23 cellular contexts compared by ENCODE assay signal in the genomic region with DNA sequence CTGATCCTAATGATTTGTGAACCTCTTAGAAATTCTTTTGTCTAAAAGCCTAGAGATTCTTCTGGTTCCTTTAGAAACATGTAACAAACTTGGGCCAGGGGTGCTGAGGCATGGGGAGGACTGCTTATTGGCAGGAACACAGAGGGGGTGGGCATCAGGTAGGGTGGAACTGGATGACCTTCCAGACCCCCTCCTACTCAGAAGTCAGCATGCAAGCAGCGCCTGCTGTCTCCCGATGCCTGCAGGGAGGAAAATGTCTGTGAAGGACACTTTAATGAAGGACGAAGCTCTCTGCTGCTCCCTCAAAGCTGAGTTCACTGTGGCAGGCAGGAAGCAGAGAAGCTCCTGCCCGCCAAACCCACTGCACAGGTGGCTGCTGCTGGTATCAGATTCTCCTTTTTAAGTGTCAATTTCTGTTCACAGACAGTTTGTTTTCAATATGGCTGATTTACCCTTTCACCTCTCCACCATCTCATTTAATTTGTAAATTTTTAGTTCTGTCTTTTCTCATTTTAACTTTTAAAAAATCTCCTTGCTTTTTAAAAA. TPM values are rescaled to one million over a fixed set of nuclear protein-coding genes. Genes with fewer than 3 reads are reported as not detected.
A peak's percentile ranks its signal among the peaks of the same experiment; 100 is the strongest.
DNase-seq lines count a peak whose midpoint lies in the region; ATAC-seq and TF ChIP-seq lines count a peak whose summit lies in the region.
"Had no signal": no experiment of that assay in that cellular context is flagged by ENCODE, and none has a peak within 500 bp of the region (broad histone marks: within the 10 kb centered on the region; RNA-seq: fewer than 3 reads in every experiment).

No MANE protein-coding gene starts in this region.

- no peak overlapping the region for H3K4ac ChIP-seq in H9 (ENCODE audit: low read depth, low read length)

- peak overlapping the region; percentile 26 for H3K27ac Mint-ChIP-seq in activated CD4-positive, alpha-beta T cell treated with anti-CD3 and anti-CD28 coated beads for 36 hours
- H3K27ac Mint-ChIP-seq in CD8-positive, alpha-beta T cell, result peak overlapping the region; percentile 73
- peak overlapping the region; percentile 80 for H3K27ac Mint-ChIP-seq in T-cell
- H3K27ac Mint-ChIP-seq in neural progenitor cell, result no peak overlapping the region
- peak overlapping the region in 1 of 3 experiments; percentile 57; a peak in 1 of 7 replicates for H3K27ac Mint-ChIP-seq in H9
- H3K27ac Mint-ChIP-seq: dendritic cell treated with granulocyte-macrophage colony-stimulating factor and Interleukin-4, amounts not matched to agents 40 ng/mL and 50 ng/mL, for 4 days; HFFc6 had no signal

- H2BK120ac ChIP-seq in H9 (ENCODE audit: low read depth, low read length, poor library complexity, severe bottlenecking), result no peak overlapping the region

- no CpG with 5 or more reads among the region's 4 CpGs for WGBS in H9 (ENCODE audit: extremely low coverage, insufficient read length, low lambda C conversion rate)
- 75% methylated on average over 1 of the region's 4 CpGs for WGBS in SK-N-SH (ENCODE audit: low lambda C conversion rate)

- H3K4me2 ChIP-seq in neural progenitor cell (no peak overlapping the region), H9 (ENCODE audit: insufficient read depth, insufficient read length, low read length) (no peak overlapping the region), SK-N-SH (no peak overlapping the region)
- H3K4me2 ChIP-seq: A549 had no signal

- no peak overlapping the region for H4K91ac ChIP-seq in H9 (ENCODE audit: insufficient read length, low read depth, low read length)

- H4K5ac ChIP-seq in H9 (ENCODE audit: insufficient read length, low read depth, low read length), result no peak overlapping the region

- H3K9me2 ChIP-seq in SK-N-SH, result no peaks in the 10 kb centered on the region

- no peak overlapping the region for H2AK5ac ChIP-seq in H9 (ENCODE audit: insufficient read length, low read length)

- H3K4me1 ChIP-seq in CD8-positive, alpha-beta T cell (ENCODE audit: insufficient read depth, low read length), result no peaks in the 10 kb centered on the region
- H3K4me1 ChIP-seq in neural progenitor cell (no peaks in the 10 kb centered on the region), H9 (ENCODE audit: insufficient read depth, low read length) (no peaks in the 10 kb centered on the region), SK-N-SH (ENCODE audit: control insufficient read depth in 1 of 2, insufficient read depth in 2 of 2, low read depth in 1 of 2, low read length in 1 of 2) (no peaks in the 10 kb centered on the region)
- H3K4me1 ChIP-seq: A549, BE2C, lower lobe of right lung had no signal

- H2AFZ ChIP-seq in neural progenitor cell (replicated peaks) (no peak overlapping the region), H9 (ENCODE audit: low read length) (no peak overlapping the region), SK-N-SH (ENCODE audit: low read depth) (no peak overlapping the region)

- no peak overlapping the region for H3K23ac ChIP-seq in H9 (ENCODE audit: insufficient read length, low read depth, low read length)

- no peak overlapping the region for H3K4me3 ChIP-seq in CD8-positive, alpha-beta T cell (ENCODE audit: low read depth, low read length)
- H3K4me3 ChIP-seq in neural progenitor cell (no peak overlapping the region), SK-N-SH (ENCODE audit: low read depth in 2 of 2, low read length in 1 of 2) (no peak overlapping the region)
- H3K4me3 ChIP-seq: A549, lower lobe of right lung had no signal

- H2BK12ac ChIP-seq in H9 (ENCODE audit: insufficient read length, low read depth, low read length), result no peak overlapping the region

- peaks cover 4% of the 10 kb centered on the region for H3K9me3 Mint-ChIP-seq in activated CD4-positive, alpha-beta T cell treated with anti-CD3 and anti-CD28 coated beads for 36 hours (ENCODE audit: low read depth)
- peaks cover 5% of the 10 kb centered on the region for H3K9me3 Mint-ChIP-seq in CD8-positive, alpha-beta T cell
- H3K9me3 Mint-ChIP-seq in T-cell, result peaks cover 3 to 7% (median 3%) of the 10 kb centered on the region in 3 donors
- H3K9me3 Mint-ChIP-seq in neural progenitor cell, result peaks cover 7% of the 10 kb centered on the region
- H3K9me3 Mint-ChIP-seq in H9, result peaks cover 2 to 4% of the 10 kb centered on the region in 2 experiments

- no peaks in the 10 kb centered on the region for H3K9me3 ChIP-seq in CD8-positive, alpha-beta T cell (ENCODE audit: low read length)
- H3K9me3 ChIP-seq in neural progenitor cell (ENCODE audit: low read depth), result no peaks in the 10 kb centered on the region
- H3K9me3 ChIP-seq in H9 (ENCODE audit: control insufficient read depth, low read depth, low read length), result no peaks in the 10 kb centered on the region
- H3K9me3 ChIP-seq in SK-N-SH, result no peaks in the 10 kb centered on the region
- H3K9me3 ChIP-seq: A549, BE2C, lower lobe of right lung had no signal

- H3K27me3 Mint-ChIP-seq in activated CD4-positive, alpha-beta T cell treated with anti-CD3 and anti-CD28 coated beads for 36 hours, result no peaks in the 10 kb centered on the region
- H3K27me3 Mint-ChIP-seq in CD8-positive, alpha-beta T cell (ENCODE audit: low read depth), result no peaks in the 10 kb centered on the region
- H3K27me3 Mint-ChIP-seq in T-cell (no peaks in the 10 kb centered on the region), neural progenitor cell (ENCODE audit: insufficient read depth, low read depth) (peaks cover 6% of the 10 kb centered on the region), H9 (ENCODE audit: low read depth) (peaks cover 2% of the 10 kb centered on the region; the same call in 1 of the 2 replicates)
- H3K27me3 Mint-ChIP-seq: dendritic cell treated with granulocyte-macrophage colony-stimulating factor and Interleukin-4, amounts not matched to agents 40 ng/mL and 50 ng/mL, for 4 days had no signal

- H2BK20ac ChIP-seq in H9 (ENCODE audit: low read depth, low read length, poor library complexity, severe bottlenecking), result no peak overlapping the region

- H4K20me1 ChIP-seq in neural progenitor cell (ENCODE audit: low read depth) (no peaks in the 10 kb centered on the region), H9 (ENCODE audit: control insufficient read depth, insufficient read depth, insufficient read length) (no peaks in the 10 kb centered on the region), SK-N-SH (ENCODE audit: insufficient read depth) (no peaks in the 10 kb centered on the region)

- no peak overlapping the region for H3K14ac ChIP-seq in H9 (ENCODE audit: insufficient read depth, low read length)

- no peak overlapping the region for H3K56ac ChIP-seq in H9 (ENCODE audit: insufficient read length, low read depth, low read length)

- H3F3A ChIP-seq in neural progenitor cell (ENCODE audit: low read depth), result no peaks in the 10 kb centered on the region
- H3F3A ChIP-seq in SK-N-SH (replicated peaks; ENCODE audit: insufficient read depth), result no peaks in the 10 kb centered on the region

- no peaks in the 10 kb centered on the region for H3K23me2 ChIP-seq in H9 (ENCODE audit: insufficient read length, low read depth, low read length, poor library complexity, severe bottlenecking)

- no peak overlapping the region for H3K27ac ChIP-seq in CD8-positive, alpha-beta T cell (ENCODE audit: low read depth, low read length)
- H3K27ac ChIP-seq in neural progenitor cell, result no peak overlapping the region
- H3K27ac ChIP-seq in H9 (ENCODE audit: insufficient read length, low read depth, low read length), result no peak overlapping the region
- no peak overlapping the region for H3K27ac ChIP-seq in SK-N-SH (ENCODE audit: low read depth in 2 of 2, low read length in 1 of 2)
- H3K27ac ChIP-seq: A549, lower lobe of right lung had no signal

- peaks cover 37% of the 10 kb centered on the region for H3K36me3 ChIP-seq in CD8-positive, alpha-beta T cell (ENCODE audit: insufficient read depth, low read length)
- no peaks in the 10 kb centered on the region for H3K36me3 ChIP-seq in neural progenitor cell
- H3K36me3 ChIP-seq in SK-N-SH (replicated peaks in 1 of 2; ENCODE audit: control insufficient read depth in 1 of 2, insufficient read depth in 2 of 2, low read length in 1 of 2), result peaks cover 0 to 24% of the 10 kb centered on the region in 2 experiments
- H3K36me3 ChIP-seq: BE2C had no signal

- CTCF ChIA-PET in activated CD4-positive, alpha-beta T cell treated with anti-CD3 and anti-CD28 coated beads for 36 hours (lab: Charles Lee), result interaction anchor here (1.1 kb wide), 1 partner anchor 10 kb away, joined by 4 read pairs; no protein-coding TSS in a partner anchor
- CTCF ChIA-PET in CD8-positive, alpha-beta T cell (lab: Charles Lee), result interaction anchor here (0.7 to 1.4 kb wide), 2 partner anchors 13 to 86 kb away, joined by 3 read pairs; no protein-coding TSS in a partner anchor
- CTCF ChIA-PET in T-cell (lab: Charles Lee) (no interaction called here), SK-N-SH (lab: Yijun Ruan, JAX) (interaction anchor here (1.0 to 1.8 kb wide), 3 partner anchors 9 to 20 kb away, joined by 3 to 5 read pairs (median 4); no protein-coding TSS in a partner anchor)

- ATAC-seq in activated CD4-positive, alpha-beta T cell treated with anti-CD3 and anti-CD28 coated beads for 36 hours, result no peak
- no peak for ATAC-seq in CD8-positive, alpha-beta T cell
- ATAC-seq in T-cell (replicated peaks in 1 of 4), result peak in 3 of 4 experiments; percentile 37 to 52 (median 43)
- ATAC-seq: A549, lower lobe of right lung, right cardiac atrium had no signal

- H3K4me1 Mint-ChIP-seq in activated CD4-positive, alpha-beta T cell treated with anti-CD3 and anti-CD28 coated beads for 36 hours, result peaks cover 8% of the 10 kb centered on the region
- H3K4me1 Mint-ChIP-seq in CD8-positive, alpha-beta T cell (ENCODE audit: low read depth), result peaks cover 12% of the 10 kb centered on the region
- H3K4me1 Mint-ChIP-seq in T-cell (peaks cover 7 to 26% (median 10%) of the 10 kb centered on the region in 3 donors), neural progenitor cell (no peaks in the 10 kb centered on the region), H9 (no peaks in the 10 kb centered on the region)

- no peaks in the 10 kb centered on the region for H3K79me1 ChIP-seq in H9 (ENCODE audit: insufficient read depth, low read depth, low read length, poor library complexity, severe bottlenecking)

- TF ChIP-seq RAD21 in SK-N-SH (IDR thresholded peaks at IDR 0.05; ENCODE audit: low read length), result no peak

- H3K36me3 Mint-ChIP-seq in activated CD4-positive, alpha-beta T cell treated with anti-CD3 and anti-CD28 coated beads for 36 hours (ENCODE audit: low read depth), result peaks cover 14% of the 10 kb centered on the region
- H3K36me3 Mint-ChIP-seq in CD8-positive, alpha-beta T cell, result peaks cover 94% of the 10 kb centered on the region
- H3K36me3 Mint-ChIP-seq in T-cell (peaks cover 57% of the 10 kb centered on the region), neural progenitor cell (peaks cover 14% of the 10 kb centered on the region), H9 (ENCODE audit: insufficient read depth in 1 of 3, low read depth in 3 of 3) (peaks cover 8 to 44% (median 22%) of the 10 kb centered on the region in 3 experiments)

- no peak overlapping the region for H4K8ac ChIP-seq in H9 (replicated peaks; ENCODE audit: insufficient read length, low read depth, low read length)

- H2BK5ac ChIP-seq in H9 (ENCODE audit: insufficient read length, low read length), result no peak overlapping the region

- H3K9ac ChIP-seq in neural progenitor cell (no peak overlapping the region), H9 (ENCODE audit: extremely low read depth, insufficient read length, low read length) (no peak overlapping the region), SK-N-SH (no peak overlapping the region)

- POLR2A ChIA-PET in activated CD4-positive, alpha-beta T cell treated with anti-CD3 and anti-CD28 coated beads for 36 hours (lab: Charles Lee), result no interaction called here
- POLR2A ChIA-PET in CD8-positive, alpha-beta T cell (lab: Charles Lee), result no interaction called here
- POLR2A ChIA-PET in T-cell (lab: Charles Lee), result no interaction called here
- POLR2A ChIA-PET in SK-N-SH (lab: Yijun Ruan, JAX), result no interaction called here

- no peak for TF ChIP-seq CTCF in CD8-positive, alpha-beta T cell (IDR thresholded peaks at IDR 0.05)
- TF ChIP-seq CTCF in neural progenitor cell (IDR thresholded peaks at IDR 0.05) (no peak), H9 (conservative IDR thresholded peaks at IDR 0.05) (no peak), SK-N-SH (IDR thresholded peaks at IDR 0.05) (no peak)

- H3T11ph ChIP-seq in H9 (ENCODE audit: low read length), result no peak overlapping the region

- H2BK15ac ChIP-seq in H9 (ENCODE audit: low read depth, low read length), result no peak overlapping the region

- H3K79me2 ChIP-seq in neural progenitor cell (ENCODE audit: low read depth) (no peaks in the 10 kb centered on the region), H9 (ENCODE audit: insufficient read depth, low read length) (no peaks in the 10 kb centered on the region), SK-N-SH (ENCODE audit: insufficient read depth) (no peaks in the 10 kb centered on the region)

- intact Hi-C loops in activated CD4-positive, alpha-beta T cell treated with anti-CD3 and anti-CD28 coated beads for 36 hours (cut with DNase I, micrococcal nuclease), result no loop called here
- intact Hi-C loops in CD8-positive, alpha-beta T cell (cut with DNase I, micrococcal nuclease), result no loop called here

- no peak overlapping the region for H3K18ac ChIP-seq in H9 (ENCODE audit: insufficient read length, low read depth, low read length)

- H3K27me3 ChIP-seq in CD8-positive, alpha-beta T cell (ENCODE audit: insufficient read depth, low read length), result no peaks in the 10 kb centered on the region
- H3K27me3 ChIP-seq in neural progenitor cell (no peaks in the 10 kb centered on the region), H9 (ENCODE audit: insufficient read depth, low read length) (no peaks in the 10 kb centered on the region), SK-N-SH (ENCODE audit: insufficient read depth) (no peaks in the 10 kb centered on the region)
- H3K27me3 ChIP-seq: BE2C had no signal

- no peak for TF ChIP-seq EP300 in SK-N-SH (IDR thresholded peaks at IDR 0.05; ENCODE audit: borderline replicate concordance in 1 of 2, low read depth in 1 of 2, low read length in 1 of 2)

- no peak overlapping the region for H3K4me3 Mint-ChIP-seq in activated CD4-positive, alpha-beta T cell treated with anti-CD3 and anti-CD28 coated beads for 36 hours
- no peak overlapping the region for H3K4me3 Mint-ChIP-seq in CD8-positive, alpha-beta T cell
- H3K4me3 Mint-ChIP-seq in T-cell (no peak overlapping the region), neural progenitor cell (no peak overlapping the region), H9 (no peak overlapping the region)
- H3K4me3 Mint-ChIP-seq: dendritic cell treated with granulocyte-macrophage colony-stimulating factor and Interleukin-4, amounts not matched to agents 40 ng/mL and 50 ng/mL, for 4 days; HFFc6 had no signal

- no peak for DNase-seq in activated CD4-positive, alpha-beta T cell treated with anti-CD3 and anti-CD28 coated beads for 36 hours
- no peak for DNase-seq in activated CD4-positive, alpha-beta T cell treated with anti-CD3 and anti-CD28 coated beads for 1 hour
- no peak for DNase-seq in CD8-positive, alpha-beta T cell
- DNase-seq in T-cell (no peak), myocyte (ENCODE audit: low read depth) (peak; percentile 31), neural progenitor cell (ENCODE audit: low spot score) (no peak), H9 (no peak), SK-N-SH (no peak)
- DNase-seq: activated CD4-positive, alpha-beta T cell treated with anti-CD3 and anti-CD28 coated beads, Interleukin-2, amount 50 U/mL, for 1 hour; activated T-cell treated with anti-CD3 and anti-CD28 coated beads, Interleukin-2, amount 50 U/mL, for 48 hours; amniotic stem cell; BE2C; HFFc6; hippocampal formation; Kasumi-1; lower lobe of right lung; NCI-H1092; NCI-H1930; NCI-H510A treated with DMSO at 0.1 percent for 48 hours; right cardiac atrium; substantia nigra had no signal

RNA-seq across cellular contexts. Expression of a gene that starts 19.4 kb away (rescaled TPM):
- total RNA-seq in activated CD4-positive, alpha-beta T cell treated with anti-CD3 and anti-CD28 coated beads for 36 hours, result 10 to 100 TPM; 17.7 to 33.2 TPM
- 10 to 100 TPM; 19.7 to 24.1 TPM for total RNA-seq in CD8-positive, alpha-beta T cell
- total RNA-seq in T-cell, result 10 to 100 TPM; 24.6 to 45.8 (median 39.9) TPM
- 49.4 and 52.4 TPM in 2 replicates for total RNA-seq in myocyte
- polyA plus RNA-seq in myocyte (2012), result 35.7 TPM
- 62.3 and 110 TPM in 2 replicates for total RNA-seq in neural progenitor cell (ENCODE audit: low replicate concordance)
- 23.6 and 24.5 TPM in 2 replicates for total RNA-seq in H9 (2021)
- 39.9 and 40.3 TPM in 2 replicates for polyA plus RNA-seq in SK-N-SH (2012; rRNA removed)
- 42.1 and 50.6 TPM in 2 replicates for polyA plus RNA-seq in SK-N-SH (2012; cell fraction: cytosol; rRNA removed)
- polyA plus RNA-seq in SK-N-SH (2012; cell fraction: nucleus; rRNA removed), result 25.5 and 57.8 TPM in 2 replicates

RNA-seq across cellular contexts. Expression of a gene that starts 19.4 kb away (rescaled TPM):
- 10 to 100 TPM; 21.1 to 31.4 TPM for total RNA-seq in activated CD4-positive, alpha-beta T cell treated with anti-CD3 and anti-CD28 coated beads for 36 hours
- total RNA-seq in CD8-positive, alpha-beta T cell, result 10 to 100 TPM; 12.5 to 14.4 TPM
- total RNA-seq in T-cell (10 to 100 TPM; 19.5 to 37.9 (median 29.5) TPM), myocyte (56.5 and 69.1 TPM in 2 replicates), neural progenitor cell (ENCODE audit: low replicate concordance) (54.4 and 74.6 TPM in 2 replicates), H9 (2021) (35.4 and 35.6 TPM in 2 replicates)
- 50.0 TPM for polyA plus RNA-seq in myocyte (2012)
- polyA plus RNA-seq in SK-N-SH (2012; rRNA removed), result 46.9 and 62.0 TPM in 2 replicates
- polyA plus RNA-seq in SK-N-SH (2012; cell fraction: cytosol; rRNA removed), result 67.1 and 86.3 TPM in 2 replicates
- polyA plus RNA-seq in SK-N-SH (2012; cell fraction: nucleus; rRNA removed), result 53.8 and 64.5 TPM in 2 replicates

Comparison
In these comparisons a context has a peak if more than half of its experiments do, and no peak if none do; other contexts are left out.
1. ATAC-seq: peak in T-cell (3 of 4); none in activated CD4-positive, alpha-beta T cell treated with anti-CD3 and anti-CD28 coated beads for 36 hours (single experiment) and CD8-positive, alpha-beta T cell (single experiment).
2. CTCF ChIA-PET loops: an anchor here in activated CD4-positive, alpha-beta T cell treated with anti-CD3 and anti-CD28 coated beads for 36 hours (1.1 kb wide), CD8-positive, alpha-beta T cell (0.7 to 1.4 kb wide) and SK-N-SH (1.0 to 1.8 kb wide); none called in T-cell.